Comparison of ENCODE assay signal across 17 cellular contexts in genomic region chr13:93956416-93956815, GRCh38.
"Had no signal": no experiment of that assay in that cellular context is flagged by ENCODE, and none has a peak within 500 bp of the region (broad histone marks: within the 10 kb centered on the region; RNA-seq: fewer than 3 reads in every experiment).

No MANE protein-coding gene starts in this region.

- H3K27ac Mint-ChIP-seq: activated naive CD4-positive, alpha-beta T cell treated with anti-CD3 and anti-CD28 coated beads, Interleukin-2, amount 50 U/mL, for 72 hours; effector memory CD8-positive, alpha-beta T cell; immature natural killer cell had no signal

- H3K27ac ChIP-seq: cardiac muscle cell, gastroesophageal sphincter, heart right ventricle, lower lobe of right lung had no signal

- DNase-seq: activated CD4-positive, alpha-beta T cell treated with anti-CD3 and anti-CD28 coated beads, Interleukin-2, amount 50 U/mL, for 4 hours; activated gamma-delta T cell treated with Interleukin-2 at 50 U/mL for 16 hours; amniotic stem cell; effector memory CD8-positive, alpha-beta T cell; heart right ventricle; immature natural killer cell; lower lobe of right lung; nephron progenitor cell; nucleus accumbens; retina; stimulated activated CD4-positive, alpha-beta T cell treated with anti-CD3 and anti-CD28 coated beads, Interleukin-12 subunit alpha, Interleukin-12 subunit beta, amount 100 ng/mL, for 4 hours; stimulated activated CD4-positive, alpha-beta T cell treated with anti-CD3 and anti-CD28 coated beads, Interleukin-2, amount 100 ng/mL, for 24 hours; stimulated activated naive CD4-positive, alpha-beta T cell treated with Interleukin-2 at 50 U/mL for 16 hours; tibial artery had no signal

- H3K4me3 Mint-ChIP-seq: effector memory CD8-positive, alpha-beta T cell; immature natural killer cell; nephron progenitor cell had no signal

- H3K36me3 Mint-ChIP-seq: activated naive CD4-positive, alpha-beta T cell treated with anti-CD3 and anti-CD28 coated beads, Interleukin-2, amount 50 U/mL, for 72 hours; immature natural killer cell had no signal

- ATAC-seq: activated naive CD4-positive, alpha-beta T cell treated with anti-CD3 and anti-CD28 coated beads, Interleukin-2, amount 50 U/mL, for 72 hours; effector memory CD8-positive, alpha-beta T cell; gastroesophageal sphincter; heart right ventricle; lower lobe of right lung had no signal

- H3K4me1 Mint-ChIP-seq: immature natural killer cell had no signal

- H3K9me3 Mint-ChIP-seq: effector memory CD8-positive, alpha-beta T cell had no signal
